ENCODE assay signal across 1 cellular context in genomic region chr13:80341098-80341701, GRCh38.
TF ChIP-seq lines count a peak whose summit lies in the region.

Gene SPRY2, minus strand, starts transcription at chr13:80341126. Its CDS starts 3,421 bp downstream, at chr13:80337705.

TF ChIP-seq in H1, 55 proteins besides CTCF, POLR2A, EP300 and RAD21 (continued from another document):
- TF ChIP-seq ATF2 (IDR thresholded peaks at IDR 0.05; ENCODE audit: low read length) = peak; percentile 78
- no peak for TF ChIP-seq CBX8 (IDR thresholded peaks at IDR 0.05; ENCODE audit: borderline replicate concordance, low read depth, low read length)
- no peak for TF ChIP-seq FOSL1 (IDR thresholded peaks at IDR 0.05; ENCODE audit: insufficient read depth, low read depth, low read length)
- TF ChIP-seq ATF3 (IDR thresholded peaks at IDR 0.05; ENCODE audit: insufficient read depth, low read depth, low read length) = no peak
- TF ChIP-seq RXRA (IDR thresholded peaks at IDR 0.05; ENCODE audit: insufficient read depth, low read depth, low read length) = no peak
- no peak for TF ChIP-seq CHD7 (IDR thresholded peaks at IDR 0.05; ENCODE audit: insufficient replicate concordance, low read length)
- TF ChIP-seq TAF7 (optimal IDR thresholded peaks at IDR 0.05; ENCODE audit: borderline replicate concordance, low read depth, low read length) = peak; percentile 44
- TF ChIP-seq HDAC2 (IDR thresholded peaks at IDR 0.05; ENCODE audit: borderline replicate concordance in 1 of 2, low read depth in 2 of 2, low read length in 2 of 2) = peak in 1 of 2 experiments; percentile 48; a peak in 1 of 4 replicates
- TF ChIP-seq KDM5A (IDR thresholded peaks at IDR 0.05; ENCODE audit: low read length) = no peak
- no peak for TF ChIP-seq SP1 (IDR thresholded peaks at IDR 0.05; ENCODE audit: low read depth, low read length)
- peak; percentile 67 for TF ChIP-seq MAX (IDR thresholded peaks at IDR 0.05)
- TF ChIP-seq YY1 (IDR thresholded peaks at IDR 0.05; ENCODE audit: low read depth, low read length) = peak; percentile 80
- peak; percentile 38; the same call in 1 of the 2 replicates for TF ChIP-seq GABPA (IDR thresholded peaks at IDR 0.05; ENCODE audit: borderline replicate concordance, insufficient read depth, low read length)
- no peak for TF ChIP-seq CBX5 (IDR thresholded peaks at IDR 0.05; ENCODE audit: low read depth, low read length)
- TF ChIP-seq SP2 (IDR thresholded peaks at IDR 0.05; ENCODE audit: low read length) = no peak
- TF ChIP-seq KDM4A (IDR thresholded peaks at IDR 0.05; ENCODE audit: low read depth, low read length, severe bottlenecking) = no peak
- no peak for TF ChIP-seq USF2 (IDR thresholded peaks at IDR 0.05; ENCODE audit: low read length)
- TF ChIP-seq CTBP2 (IDR thresholded peaks at IDR 0.05; ENCODE audit: borderline replicate concordance, insufficient read depth, insufficient read length, low read length) = peak; percentile 78
- peak; percentile 96 for TF ChIP-seq EGR1 (IDR thresholded peaks at IDR 0.05; ENCODE audit: borderline replicate concordance, low read depth, low read length)
- TF ChIP-seq RNF2 (IDR thresholded peaks at IDR 0.05; ENCODE audit: borderline replicate concordance, low read depth, low read length, missing control alignments, poor library complexity, severe bottlenecking) = no peak
- TF ChIP-seq SAP30 (IDR thresholded peaks at IDR 0.05; ENCODE audit: insufficient read depth, insufficient replicate concordance, low read length) = no peak
- no peak for TF ChIP-seq RFX5 (IDR thresholded peaks at IDR 0.05; ENCODE audit: borderline replicate concordance, low read depth, low read length)
- peak; percentile 66; the same call in 1 of the 2 replicates for TF ChIP-seq RBBP5 (IDR thresholded peaks at IDR 0.05; ENCODE audit: borderline replicate concordance, low read depth, low read length)
- peak; percentile 84 for TF ChIP-seq TAF1 (IDR thresholded peaks at IDR 0.05; ENCODE audit: low read depth, low read length)
- TF ChIP-seq SP4 (IDR thresholded peaks at IDR 0.05; ENCODE audit: low read length) = no peak; the same call in 1 of the 2 replicates
- TF ChIP-seq TBP (IDR thresholded peaks at IDR 0.05; ENCODE audit: low read depth, low read length) = peak; percentile 78
- peak; percentile 83; the same call in 1 of the 2 replicates for TF ChIP-seq POLR2AphosphoS5 (IDR thresholded peaks at IDR 0.05; ENCODE audit: low read depth, low read length)
- TF ChIP-seq HDAC6 (IDR thresholded peaks at IDR 0.05; ENCODE audit: low read depth, low read length) = no peak
- TF ChIP-seq PHF8 (conservative IDR thresholded peaks at IDR 0.05; ENCODE audit: low read depth, low read length) = peak; percentile 60
- TF ChIP-seq BACH1 (IDR thresholded peaks at IDR 0.05; ENCODE audit: low read length) = peak; percentile 41; the same call in 1 of the 2 replicates
- TF ChIP-seq SRF (IDR thresholded peaks at IDR 0.05; ENCODE audit: low read depth, low read length) = no peak
- no peak for TF ChIP-seq TCF12 (IDR thresholded peaks at IDR 0.05; ENCODE audit: low read depth, low read length)
- TF ChIP-seq NRF1 (IDR thresholded peaks at IDR 0.05; ENCODE audit: low read depth, low read length) = no peak
- no peak for TF ChIP-seq EZH2 (IDR thresholded peaks at IDR 0.05; ENCODE audit: low read depth, low read length, severe bottlenecking)
- TF ChIP-seq SIX5 (IDR thresholded peaks at IDR 0.05; ENCODE audit: low read depth, low read length) = no peak
- TF ChIP-seq SUZ12 (IDR thresholded peaks at IDR 0.05; ENCODE audit: low read length) = no peak
